In genomic region chr16:62794724-62795123, GRCh38 we compare ENCODE assay signal across 31 cellular contexts.
"Had no signal": no experiment of that assay in that cellular context is flagged by ENCODE, and none has a peak within 500 bp of the region (broad histone marks: within the 10 kb centered on the region; RNA-seq: fewer than 3 reads in every experiment).

No MANE protein-coding gene starts in this region.

- H3K27ac Mint-ChIP-seq: natural killer cell; nephron; neural progenitor cell; progenitor cell of endocrine pancreas; stimulated activated memory B cell treated with anti-CD40 and anti-IgM and Interleukin-4, amounts not matched to agents 10 μg/mL and 1 μg/mL and 100 μg/mL, for 72 hours; stimulated activated naive CD8-positive, alpha-beta T cell treated with anti-CD3 and anti-CD28 coated beads, Interleukin-15, amount 100 ng/mL, for 72 hours; type B pancreatic cell had no signal

- ATAC-seq: natural killer cell; psoas muscle; right cardiac atrium; sciatic nerve; stimulated activated memory B cell treated with anti-CD40 and anti-IgM and Interleukin-4, amounts not matched to agents 10 μg/mL and 1 μg/mL and 100 μg/mL, for 72 hours; stimulated activated naive CD8-positive, alpha-beta T cell treated with anti-CD3 and anti-CD28 coated beads, Interleukin-15, amount 100 ng/mL, for 72 hours; stimulated activated naive CD8-positive, alpha-beta T cell treated with anti-CD3 and anti-CD28 coated beads, Interleukin-15, Interleukin-2, amounts not matched to agents 100 U/mL and 50 U/mL, for 24 hours; upper lobe of right lung had no signal

- H3K4me3 Mint-ChIP-seq: natural killer cell; nephron; neural progenitor cell; stimulated activated memory B cell treated with anti-CD40 and anti-IgM and Interleukin-4, amounts not matched to agents 10 μg/mL and 1 μg/mL and 100 μg/mL, for 72 hours; stimulated activated naive CD8-positive, alpha-beta T cell treated with anti-CD3 and anti-CD28 coated beads, Interleukin-15, amount 100 ng/mL, for 72 hours; type B pancreatic cell had no signal

- H3K4me1 Mint-ChIP-seq: natural killer cell; nephron; neural progenitor cell; stimulated activated memory B cell treated with anti-CD40 and anti-IgM and Interleukin-4, amounts not matched to agents 10 μg/mL and 1 μg/mL and 100 μg/mL, for 72 hours; stimulated activated naive CD8-positive, alpha-beta T cell treated with anti-CD3 and anti-CD28 coated beads, Interleukin-15, amount 100 ng/mL, for 72 hours had no signal

- H3K4me3 ChIP-seq: neural progenitor cell, ovary, psoas muscle, skin epidermis, smooth muscle cell, spleen, suprapubic skin, testis, tibial artery, transverse colon, upper lobe of right lung, uterus had no signal

- H3K9me3 ChIP-seq: ovary, psoas muscle, testis, tibial artery, upper lobe of right lung, uterus had no signal

- H3K36me3 ChIP-seq: neural progenitor cell, ovary, spleen, suprapubic skin, tibial artery, transverse colon, upper lobe of right lung, uterus had no signal

- H3K4me2 ChIP-seq: neural progenitor cell, smooth muscle cell had no signal

- H2AFZ ChIP-seq: neural progenitor cell, parathyroid adenoma had no signal

- H3K9ac ChIP-seq: neural progenitor cell, parathyroid adenoma had no signal

- DNase-seq: natural killer cell; occipital lobe; ovary; posterior cingulate gyrus; psoas muscle; right cardiac atrium; spleen; stimulated activated CD4-positive, alpha-beta T cell treated with anti-CD3 and anti-CD28 coated beads, Interleukin-12 subunit alpha, Interleukin-12 subunit beta, amount 100 ng/mL, for 4 hours; stimulated activated CD4-positive, alpha-beta T cell treated with anti-CD3 and anti-CD28 coated beads, Interleukin-1b, Interleukin-23, amount 100 ng/mL, for 48 hours; stimulated activated CD4-positive, alpha-beta T cell treated with anti-CD3 and anti-CD28 coated beads, Interleukin-4, amount 100 ng/mL, for 1 hour; stimulated activated CD4-positive, alpha-beta T cell treated with anti-CD3 and anti-CD28 coated beads, Interleukin-4, amount 100 ng/mL, for 4 hours; stimulated activated CD8-positive, alpha-beta memory T cell treated with anti-CD3 and anti-CD28 coated beads, Interleukin-4, amount 100 ng/mL, for 48 hours; stimulated activated naive CD4-positive, alpha-beta T cell; stimulated activated naive CD8-positive, alpha-beta T cell treated with anti-CD3 and anti-CD28 coated beads, Interleukin-15, amount 100 ng/mL, for 72 hours; stimulated activated naive CD8-positive, alpha-beta T cell treated with anti-CD3 and anti-CD28 coated beads, Interleukin-15, Interleukin-2, amounts not matched to agents 100 U/mL and 50 U/mL, for 24 hours; substantia nigra; testis; tibial artery; transverse colon; upper lobe of right lung; uterus had no signal

- H3K27ac ChIP-seq: neural progenitor cell, ovary, parathyroid adenoma, psoas muscle, skin epidermis, spleen, suprapubic skin, testis, tibial artery, transverse colon, upper lobe of right lung, uterus had no signal

- H3K36me3 Mint-ChIP-seq: neural progenitor cell; stimulated activated memory B cell treated with anti-CD40 and anti-IgM and Interleukin-4, amounts not matched to agents 10 μg/mL and 1 μg/mL and 100 μg/mL, for 72 hours; type B pancreatic cell had no signal

- H3K4me1 ChIP-seq: neural progenitor cell, parathyroid adenoma, psoas muscle, spleen, suprapubic skin, testis, tibial artery, transverse colon, upper lobe of right lung, uterus had no signal

- H3K79me2 ChIP-seq: parathyroid adenoma had no signal

- H3K9me3 Mint-ChIP-seq: neural progenitor cell had no signal

- H3K27me3 ChIP-seq: neural progenitor cell, ovary, spleen, suprapubic skin, testis, tibial artery, transverse colon, upper lobe of right lung, uterus had no signal

- H3K27me3 Mint-ChIP-seq: progenitor cell of endocrine pancreas; stimulated activated memory B cell treated with anti-CD40 and anti-IgM and Interleukin-4, amounts not matched to agents 10 μg/mL and 1 μg/mL and 100 μg/mL, for 72 hours; stimulated activated naive CD8-positive, alpha-beta T cell treated with anti-CD3 and anti-CD28 coated beads, Interleukin-15, amount 100 ng/mL, for 72 hours; type B pancreatic cell had no signal
